9 cellular contexts compared by ENCODE assay signal in the genomic region with DNA sequence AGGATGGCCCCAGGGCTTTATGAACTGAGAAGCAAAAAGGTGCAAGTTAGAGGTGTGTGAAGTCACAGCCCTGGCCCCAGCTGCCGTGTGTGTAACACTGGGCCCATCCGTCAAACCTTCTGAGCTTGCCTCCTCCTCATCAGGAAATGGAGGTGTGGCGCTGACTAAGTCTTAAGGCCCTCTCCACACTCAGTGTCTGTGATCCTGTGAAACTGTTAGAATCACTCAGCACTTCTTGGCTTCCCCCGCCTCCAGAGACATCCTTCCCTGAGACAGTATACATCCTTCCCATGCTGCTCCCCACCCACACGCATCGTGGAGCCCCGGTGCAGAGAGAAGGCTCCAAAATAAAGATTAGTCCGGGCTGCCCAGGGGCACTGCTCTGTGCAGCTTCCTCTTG. TPM values are rescaled to one million over a fixed set of nuclear protein-coding genes. Genes with fewer than 3 reads are reported as not detected.
DNase-seq lines count a peak whose midpoint lies in the region; ATAC-seq and TF ChIP-seq lines count a peak whose summit lies in the region.
"Had no signal": no experiment of that assay in that cellular context is flagged by ENCODE, and none has a peak within 500 bp of the region (broad histone marks: within the 10 kb centered on the region; RNA-seq: fewer than 3 reads in every experiment).

No MANE protein-coding gene starts in this region.

- H3K4me3 Mint-ChIP-seq in activated CD8-positive, alpha-beta T cell treated with anti-CD3 and anti-CD28 coated beads, Interleukin-2, amount 10 ng/mL, durations not matched to agents 7 days and 5 days = no peak overlapping the region
- peak overlapping the region; percentile 30 for H3K4me3 Mint-ChIP-seq in stimulated activated effector memory CD8-positive, alpha-beta T cell treated with anti-CD3 and anti-CD28 coated beads, Interleukin-12 subunit alpha, Interleukin-12 subunit beta, amount 100 ng/mL, for 72 hours
- H3K4me3 Mint-ChIP-seq in WTC11 = no peak overlapping the region

- peak overlapping the region; percentile 78 for H3K27ac Mint-ChIP-seq in activated CD8-positive, alpha-beta T cell treated with anti-CD3 and anti-CD28 coated beads, Interleukin-2, amount 10 ng/mL, durations not matched to agents 7 days and 5 days
- H3K27ac Mint-ChIP-seq in stimulated activated effector memory CD8-positive, alpha-beta T cell treated with anti-CD3 and anti-CD28 coated beads, Interleukin-12 subunit alpha, Interleukin-12 subunit beta, amount 100 ng/mL, for 72 hours = peak overlapping the region; percentile 87
- H3K27ac Mint-ChIP-seq in WTC11 = no peak overlapping the region

- DNase-seq in HPDE6-E6E7 (ENCODE audit: extremely low spot score) (peak; percentile 81), foreskin keratinocyte (peak; percentile 55 to 78), hippocampal formation (lab: John Stamatoyannopoulos, UW) (no peak), WTC11 (ENCODE audit: low spot score) (no peak)
- peak; percentile 27 for DNase-seq in activated CD8-positive, alpha-beta T cell treated with anti-CD3 and anti-CD28 coated beads, Interleukin-2, amount 10 ng/mL, durations not matched to agents 7 days and 5 days
- peak; percentile 14 to 63 for DNase-seq in stimulated activated effector memory CD8-positive, alpha-beta T cell treated with anti-CD3 and anti-CD28 coated beads, Interleukin-12 subunit alpha, Interleukin-12 subunit beta, amount 100 ng/mL, for 72 hours (ENCODE audit: low spot score in 2 of 2)

- H3K9me3 Mint-ChIP-seq in activated CD8-positive, alpha-beta T cell treated with anti-CD3 and anti-CD28 coated beads, Interleukin-2, amount 10 ng/mL, durations not matched to agents 7 days and 5 days (ENCODE audit: insufficient read depth) = no peaks in the 10 kb centered on the region
- H3K9me3 Mint-ChIP-seq in stimulated activated effector memory CD8-positive, alpha-beta T cell treated with anti-CD3 and anti-CD28 coated beads, Interleukin-12 subunit alpha, Interleukin-12 subunit beta, amount 100 ng/mL, for 72 hours = no peaks in the 10 kb centered on the region
- no peaks in the 10 kb centered on the region for H3K9me3 Mint-ChIP-seq in WTC11

- H3K27me3 ChIP-seq in foreskin keratinocyte = no peaks in the 10 kb centered on the region
- H3K27me3 ChIP-seq: SJSA1 had no signal

- no peak overlapping the region for H3K27ac ChIP-seq in foreskin keratinocyte
- H3K27ac ChIP-seq: SJSA1 had no signal

- H3K36me3 Mint-ChIP-seq in activated CD8-positive, alpha-beta T cell treated with anti-CD3 and anti-CD28 coated beads, Interleukin-2, amount 10 ng/mL, durations not matched to agents 7 days and 5 days (ENCODE audit: low read depth) = peaks cover 2% of the 10 kb centered on the region
- peaks cover 12% of the 10 kb centered on the region for H3K36me3 Mint-ChIP-seq in stimulated activated effector memory CD8-positive, alpha-beta T cell treated with anti-CD3 and anti-CD28 coated beads, Interleukin-12 subunit alpha, Interleukin-12 subunit beta, amount 100 ng/mL, for 72 hours
- peaks cover 5% of the 10 kb centered on the region; the same call in 1 of the 2 replicates for H3K36me3 Mint-ChIP-seq in WTC11

- H3K4me1 ChIP-seq in foreskin keratinocyte = peaks cover 10% of the 10 kb centered on the region
- H3K4me1 ChIP-seq: HAP-1 had no signal

- POLR2A ChIA-PET in activated CD8-positive, alpha-beta T cell treated with anti-CD3 and anti-CD28 coated beads, Interleukin-2, amount 10 ng/mL, durations not matched to agents 7 days and 5 days (lab: Charles Lee) = interaction anchor here (1.2 kb wide), 1 partner anchor 32 kb away, joined by 3 read pairs; no protein-coding TSS in a partner anchor
- POLR2A ChIA-PET in WTC11 (lab: Charles Lee) = interaction anchor here (1.1 kb wide), 1 partner anchor 32 kb away, joined by 3 read pairs; no protein-coding TSS in a partner anchor

- no peak for TF ChIP-seq CTCF in foreskin keratinocyte (conservative IDR thresholded peaks at IDR 0.05)
- TF ChIP-seq CTCF in WTC11 (IDR thresholded peaks at IDR 0.05) = no peak

- CTCF ChIA-PET in activated CD8-positive, alpha-beta T cell treated with anti-CD3 and anti-CD28 coated beads, Interleukin-2, amount 10 ng/mL, durations not matched to agents 7 days and 5 days (lab: Charles Lee) = interaction anchor here (1.1 to 2.6 kb wide), 2 partner anchors 16 to 99 kb away, joined by 3 to 11 read pairs; no protein-coding TSS in a partner anchor
- CTCF ChIA-PET in WTC11 (lab: Charles Lee) = no interaction called here

- no peak for ATAC-seq in activated CD8-positive, alpha-beta T cell treated with anti-CD3 and anti-CD28 coated beads, Interleukin-2, amount 10 ng/mL, durations not matched to agents 7 days and 5 days
- peak; percentile 87 for ATAC-seq in foreskin keratinocyte
- peak; percentile 95 for ATAC-seq in stimulated activated effector memory CD8-positive, alpha-beta T cell treated with anti-CD3 and anti-CD28 coated beads, Interleukin-12 subunit alpha, Interleukin-12 subunit beta, amount 100 ng/mL, for 72 hours
- no peak for ATAC-seq in HG03095 (IDR thresholded peaks at IDR 0.05; ENCODE audit: unreplicated experiment)
- no peak for ATAC-seq in WTC11

- peaks cover 63% of the 10 kb centered on the region for H3K4me1 Mint-ChIP-seq in activated CD8-positive, alpha-beta T cell treated with anti-CD3 and anti-CD28 coated beads, Interleukin-2, amount 10 ng/mL, durations not matched to agents 7 days and 5 days (ENCODE audit: low read depth)
- H3K4me1 Mint-ChIP-seq in stimulated activated effector memory CD8-positive, alpha-beta T cell treated with anti-CD3 and anti-CD28 coated beads, Interleukin-12 subunit alpha, Interleukin-12 subunit beta, amount 100 ng/mL, for 72 hours = peaks cover 41% of the 10 kb centered on the region
- peaks cover 19% of the 10 kb centered on the region for H3K4me1 Mint-ChIP-seq in WTC11

- H3K27me3 Mint-ChIP-seq in activated CD8-positive, alpha-beta T cell treated with anti-CD3 and anti-CD28 coated beads, Interleukin-2, amount 10 ng/mL, durations not matched to agents 7 days and 5 days (ENCODE audit: low read depth) = no peaks in the 10 kb centered on the region
- H3K27me3 Mint-ChIP-seq in WTC11 (ENCODE audit: low read depth) = no peaks in the 10 kb centered on the region

TF ChIP-seq in WTC11, 78 proteins besides CTCF, POLR2A, EP300 and RAD21:
- TF ChIP-seq NFE2L1 (CRISPR knock-in tag; IDR thresholded peaks at IDR 0.05) = no peak
- TF ChIP-seq, protein P1, sequence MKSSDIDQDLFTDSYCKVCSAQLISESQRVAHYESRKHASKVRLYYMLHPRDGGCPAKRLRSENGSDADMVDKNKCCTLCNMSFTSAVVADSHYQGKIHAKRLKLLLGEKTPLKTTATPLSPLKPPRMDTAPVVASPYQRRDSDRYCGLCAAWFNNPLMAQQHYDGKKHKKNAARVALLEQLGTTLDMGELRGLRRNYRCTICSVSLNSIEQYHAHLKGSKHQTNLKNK (CRISPR knock-in tag; IDR thresholded peaks at IDR 0.05) = no peak
- no peak for TF ChIP-seq SMAD3 (CRISPR knock-in tag; IDR thresholded peaks at IDR 0.05; ENCODE audit: borderline replicate concordance)
- no peak for TF ChIP-seq NFATC4 (CRISPR knock-in tag; IDR thresholded peaks at IDR 0.05)
- no peak for TF ChIP-seq ZNF232 (CRISPR knock-in tag; IDR thresholded peaks at IDR 0.05)
- no peak for TF ChIP-seq PRRX2 (CRISPR knock-in tag; IDR thresholded peaks at IDR 0.05)
- TF ChIP-seq ZBTB21 (CRISPR knock-in tag; IDR thresholded peaks at IDR 0.05; ENCODE audit: borderline replicate concordance) = no peak
- TF ChIP-seq, protein P2, sequence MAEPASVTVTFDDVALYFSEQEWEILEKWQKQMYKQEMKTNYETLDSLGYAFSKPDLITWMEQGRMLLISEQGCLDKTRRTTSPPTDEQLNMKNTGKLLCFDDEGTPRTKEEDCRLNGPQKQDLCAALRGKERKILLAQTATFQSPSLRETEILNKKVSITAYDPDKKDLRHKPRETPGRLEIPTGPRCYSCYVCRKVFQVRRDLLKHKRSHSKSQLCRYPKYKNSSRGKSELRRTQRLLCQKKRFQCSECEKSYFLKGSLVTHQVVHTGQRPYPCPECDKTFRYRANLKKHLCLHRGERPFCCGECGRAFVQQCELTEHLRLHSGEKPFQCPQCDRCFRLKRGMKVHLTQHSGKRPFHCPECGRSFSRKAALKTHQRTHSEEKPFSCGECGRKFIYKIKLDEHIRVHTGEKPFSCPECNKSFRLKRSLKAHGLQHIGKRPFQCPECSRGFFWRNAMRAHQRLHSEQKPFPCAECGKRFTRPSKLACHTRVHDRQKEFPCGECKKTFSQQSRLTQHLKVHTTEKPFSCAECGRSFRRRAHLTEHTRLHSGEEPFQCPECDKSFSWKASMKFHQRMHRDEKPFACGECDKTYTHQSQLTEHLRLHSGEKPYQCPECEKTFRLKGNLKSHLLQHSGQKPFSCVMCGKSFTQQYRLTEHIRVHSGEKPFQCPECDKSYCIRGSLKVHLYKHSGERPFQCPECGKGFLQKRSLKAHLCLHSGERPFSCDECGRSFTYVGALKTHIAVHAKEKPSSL (CRISPR knock-in tag; conservative IDR thresholded peaks at IDR 0.05) = no peak
- no peak for TF ChIP-seq ZNF317 (CRISPR knock-in tag; IDR thresholded peaks at IDR 0.05; ENCODE audit: borderline replicate concordance, low read depth)

RNA-seq across cellular contexts. Expression of a gene that starts 33.3 kb away (rescaled TPM):
- 10 to 100 TPM; 62.7 to 71.8 TPM for total RNA-seq in activated CD8-positive, alpha-beta T cell treated with anti-CD3 and anti-CD28 coated beads, Interleukin-2, amount 10 ng/mL, durations not matched to agents 7 days and 5 days
- total RNA-seq in foreskin keratinocyte = 30.5 and 38.9 TPM in 2 replicates
- polyA plus RNA-seq in foreskin keratinocyte = 7.3 and 10.7 TPM in 2 replicates
- 61.9 to 69.5 TPM (median 66.6 TPM) in 3 replicates for total RNA-seq in WTC11 (2021)

RNA-seq across cellular contexts. Expression of a gene that starts 56.2 kb away (rescaled TPM):
- 10 to 100 TPM; 83.1 to 85.2 TPM for total RNA-seq in activated CD8-positive, alpha-beta T cell treated with anti-CD3 and anti-CD28 coated beads, Interleukin-2, amount 10 ng/mL, durations not matched to agents 7 days and 5 days
- total RNA-seq in foreskin keratinocyte (47.4 and 68.3 TPM in 2 replicates), WTC11 (2021) (57.8 to 58.4 TPM (median 57.9 TPM) in 3 replicates)
- 114 and 133 TPM in 2 replicates for polyA plus RNA-seq in foreskin keratinocyte

Comparison
In these comparisons a context has a peak if more than half of its experiments do, and no peak if none do; other contexts are left out.
1. DNase-seq: peak in HPDE6-E6E7 (single experiment), activated CD8-positive, alpha-beta T cell treated with anti-CD3 and anti-CD28 coated beads, Interleukin-2, amount 10 ng/mL, durations not matched to agents 7 days and 5 days (single experiment), foreskin keratinocyte (2 of 2) and stimulated activated effector memory CD8-positive, alpha-beta T cell treated with anti-CD3 and anti-CD28 coated beads, Interleukin-12 subunit alpha, Interleukin-12 subunit beta, amount 100 ng/mL, for 72 hours (2 of 2); none in hippocampal formation (0 of 2) and WTC11 (single experiment).
2. ATAC-seq: peak in foreskin keratinocyte (single experiment) and stimulated activated effector memory CD8-positive, alpha-beta T cell treated with anti-CD3 and anti-CD28 coated beads, Interleukin-12 subunit alpha, Interleukin-12 subunit beta, amount 100 ng/mL, for 72 hours (single experiment); none in activated CD8-positive, alpha-beta T cell treated with anti-CD3 and anti-CD28 coated beads, Interleukin-2, amount 10 ng/mL, durations not matched to agents 7 days and 5 days (single experiment), HG03095 (single experiment) and WTC11 (single experiment).